20 cellular contexts compared by ENCODE assay signal in the genomic region with DNA sequence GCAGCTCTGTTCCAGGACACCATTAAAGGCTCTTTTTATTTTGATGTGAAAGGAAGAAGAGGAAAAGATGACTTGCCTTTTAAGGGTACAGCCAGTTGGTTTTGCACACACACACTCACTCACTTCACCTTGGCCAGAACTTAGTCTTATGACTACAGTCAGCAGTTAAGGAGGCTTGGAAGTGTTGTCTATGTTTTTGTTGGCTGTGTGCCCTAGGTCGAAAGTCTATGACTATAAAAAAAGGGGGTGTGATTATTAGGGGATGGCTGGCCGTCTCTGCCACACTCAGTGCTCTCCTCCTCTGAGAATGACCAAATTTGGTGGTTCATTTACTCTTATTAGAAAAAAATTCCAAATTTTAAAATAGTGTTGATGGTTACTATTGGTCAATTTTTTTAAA.
A peak's percentile ranks its signal among the peaks of the same experiment; 100 is the strongest.
DNase-seq lines count a peak whose midpoint lies in the region; ATAC-seq, FAIRE-seq and TF ChIP-seq lines count a peak whose summit lies in the region.
"Had no signal": no experiment of that assay in that cellular context is flagged by ENCODE, and none has a peak within 500 bp of the region (broad histone marks: within the 10 kb centered on the region; RNA-seq: fewer than 3 reads in every experiment).

No MANE protein-coding gene starts in this region.

- no peaks in the 10 kb centered on the region for H3K27me3 ChIP-seq in small intestine (ENCODE audit: control insufficient read depth in 2 of 2, insufficient read depth in 2 of 2, low read length in 2 of 2)
- H3K27me3 ChIP-seq in tibial nerve: no peaks in the 10 kb centered on the region
- H3K27me3 ChIP-seq: BLaER1 treated with 17β-estradiol and CSF1 and Interleukin-3, amounts not matched to agents 10 nM and 100 nM had no signal

- no peak for FAIRE-seq in small intestine (lab: Jason Lieb, UNC)
- FAIRE-seq: D721Med, GM12892 had no signal

- no peak overlapping the region for H3K27ac ChIP-seq in small intestine (ENCODE audit: low read depth in 1 of 2, low read length in 1 of 2)
- H3K27ac ChIP-seq in tibial nerve: no peak overlapping the region
- H3K27ac ChIP-seq: BLaER1 treated with 17β-estradiol and CSF1 and Interleukin-3, amounts not matched to agents 10 nM and 100 nM; KMS-11 had no signal

- WGBS in small intestine, 3 donors: 6 to 13% (median 10%) methylated on average over 2 of the region's 2 CpGs
- WGBS in tibial nerve, 2 donors: 18 to 29% methylated on average over 2 of the region's 2 CpGs

- no peak for ATAC-seq in HG03175 (IDR thresholded peaks at IDR 0.05; ENCODE audit: unreplicated experiment)
- ATAC-seq: left ventricle myocardium superior had no signal

- peak; percentile 48 for DNase-seq in NCI-H2029 treated with DMSO at 0.1 percent for 48 hours (lab: John Stamatoyannopoulos, UW)
- DNase-seq in NCI-H2029 (lab: John Stamatoyannopoulos, UW): no peak
- DNase-seq in RPMI7951 (ENCODE audit: low read depth): peak; percentile 1
- peak; percentile 36 for DNase-seq in epithelial cell of proximal tubule (ENCODE audit: low read depth)
- DNase-seq in small intestine: peak; percentile 90
- no peak for DNase-seq in tibial nerve (ENCODE audit: low spot score in 2 of 2)
- DNase-seq in HUDEP-2 (lab: John Stamatoyannopoulos, UW; ENCODE audit: unreplicated experiment in 76 of 76): no peak
- DNase-seq: activated naive CD8-positive, alpha-beta T cell treated with anti-CD3 and anti-CD28 coated beads for 36 hours; left ventricle myocardium superior; NCI-H146; retina; stimulated activated CD4-positive, alpha-beta T cell treated with anti-CD3 and anti-CD28 coated beads, Interleukin-12 subunit alpha, Interleukin-12 subunit beta, amount 100 ng/mL, for 4 hours; stimulated activated CD8-positive, alpha-beta memory T cell treated with anti-CD3 and anti-CD28 coated beads, Interleukin-4, amount 100 ng/mL, for 48 hours; substantia nigra; SW 1271 had no signal

- H3K4me1 ChIP-seq in small intestine (ENCODE audit: control insufficient read depth in 2 of 2, insufficient read depth in 1 of 2, low read depth in 1 of 2, low read length in 1 of 2): peaks cover 0 to 2% of the 10 kb centered on the region in 2 donors
- H3K4me1 ChIP-seq in tibial nerve: no peaks in the 10 kb centered on the region
- H3K4me1 ChIP-seq: BLaER1 treated with 17β-estradiol and CSF1 and Interleukin-3, amounts not matched to agents 10 nM and 100 nM had no signal

- no peak for TF ChIP-seq POLR2A in tibial nerve (IDR thresholded peaks at IDR 0.05)

- no peaks in the 10 kb centered on the region for H3K36me3 ChIP-seq in small intestine (ENCODE audit: control insufficient read depth in 2 of 2, insufficient read depth in 2 of 2, low read length in 2 of 2)
- no peaks in the 10 kb centered on the region for H3K36me3 ChIP-seq in tibial nerve
- H3K36me3 ChIP-seq: BLaER1 treated with 17β-estradiol and CSF1 and Interleukin-3, amounts not matched to agents 10 nM and 100 nM had no signal

- TF ChIP-seq EP300 in tibial nerve (IDR thresholded peaks at IDR 0.05): no peak

- H3K4me3 ChIP-seq in epithelial cell of proximal tubule (ENCODE audit: low read depth, low read length) (no peak overlapping the region), small intestine (ENCODE audit: low read depth in 1 of 2, low read length in 2 of 2) (no peak overlapping the region), tibial nerve (no peak overlapping the region)
- H3K4me3 ChIP-seq: BLaER1 treated with 17β-estradiol and CSF1 and Interleukin-3, amounts not matched to agents 10 nM and 100 nM had no signal

- TF ChIP-seq CTCF in epithelial cell of proximal tubule (conservative IDR thresholded peaks at IDR 0.05; ENCODE audit: low read depth, low read length) (no peak), tibial nerve (IDR thresholded peaks at IDR 0.05) (no peak)

- H3K9me3 ChIP-seq in small intestine (ENCODE audit: control insufficient read depth, low read depth) (no peaks in the 10 kb centered on the region), tibial nerve (no peaks in the 10 kb centered on the region)
- H3K9me3 ChIP-seq: BLaER1 treated with 17β-estradiol and CSF1 and Interleukin-3, amounts not matched to agents 10 nM and 100 nM had no signal

Comparison
In these comparisons a context has a peak if more than half of its experiments do, and no peak if none do; other contexts are left out.
1. DNase-seq: peak in NCI-H2029 treated with DMSO at 0.1 percent for 48 hours (single experiment), RPMI7951 (single experiment), epithelial cell of proximal tubule (single experiment) and small intestine (single experiment); none in NCI-H2029 (single experiment), tibial nerve (0 of 2) and HUDEP-2 (0 of 76).